ENCODE assay signal across 5 cellular contexts in genomic region chr1:19059773-19060172, GRCh38.
"Had no signal": no experiment of that assay in that cellular context is flagged by ENCODE, and none has a peak within 500 bp of the region (broad histone marks: within the 10 kb centered on the region; RNA-seq: fewer than 3 reads in every experiment).

No MANE protein-coding gene starts in this region.

- H3K4me1 Mint-ChIP-seq: GM23338 had no signal

- DNase-seq: H9, HCEC 1CT, KBM-7 had no signal

- H3K36me3 Mint-ChIP-seq: IgD-negative memory B cell had no signal

- ATAC-seq: GM23338 had no signal

- H3K27ac Mint-ChIP-seq: GM23338, H9, IgD-negative memory B cell had no signal

- H3K4me3 Mint-ChIP-seq: GM23338, H9, IgD-negative memory B cell had no signal
